In the genomic region with DNA sequence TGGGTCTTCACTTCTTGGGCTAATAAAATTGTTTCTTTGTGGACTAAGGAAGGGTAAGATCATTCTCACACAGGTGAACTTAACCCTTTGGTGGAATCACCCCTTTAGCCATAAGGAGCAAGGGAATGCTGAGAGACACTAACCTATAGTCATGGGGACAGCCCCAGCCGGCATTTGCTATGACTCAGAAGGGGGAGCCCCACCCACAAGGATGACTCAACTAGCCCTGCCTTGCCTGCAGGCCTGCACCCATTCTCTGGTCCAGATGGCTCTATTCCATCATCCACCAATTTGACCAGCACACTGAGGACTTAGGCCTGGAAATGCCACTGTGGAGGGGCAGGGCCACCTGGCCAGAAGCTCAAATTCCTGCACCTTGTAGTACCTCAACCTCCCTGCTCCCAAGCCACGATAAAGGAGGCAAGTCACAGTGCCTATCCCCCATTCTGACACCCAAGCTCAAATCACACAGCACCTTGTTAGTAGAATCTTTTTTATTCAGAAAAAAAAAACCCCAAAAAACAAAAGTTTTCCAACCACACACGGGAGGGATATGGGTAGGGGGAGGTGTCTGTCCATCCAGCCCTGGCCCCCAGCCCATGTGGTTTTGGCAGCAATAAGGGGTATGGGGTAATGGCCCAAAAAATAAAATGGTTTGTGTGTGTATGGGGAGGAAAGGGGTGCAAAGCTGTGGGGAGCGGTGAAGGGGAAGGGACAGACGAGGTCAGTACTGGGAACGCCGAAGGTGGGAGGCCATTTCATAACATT, we compare ENCODE assay signal across 8 cellular contexts. TPM values are rescaled to one million over a fixed set of nuclear protein-coding genes. Genes with fewer than 3 reads are reported as not detected.
A peak's percentile ranks its signal among the peaks of the same experiment; 100 is the strongest.
DNase-seq lines count a peak whose midpoint lies in the region; ATAC-seq, FAIRE-seq and TF ChIP-seq lines count a peak whose summit lies in the region.

No MANE protein-coding gene starts in this region.

- H3K27ac ChIP-seq in WERI-Rb-1 (no peak overlapping the region), right lobe of liver (peak overlapping the region in 2 of 3 donors; percentile 37 to 98)

- no peaks in the 10 kb centered on the region for H3K27me3 ChIP-seq in WERI-Rb-1 (ENCODE audit: insufficient read depth, low read depth, severe bottlenecking)
- H3K27me3 ChIP-seq in bronchial epithelial cell (ENCODE audit: control insufficient read depth, insufficient read depth, low read length) = no peaks in the 10 kb centered on the region
- H3K27me3 ChIP-seq in right lobe of liver = no peaks in the 10 kb centered on the region

- H3K4me3 ChIP-seq in WERI-Rb-1 (ENCODE audit: low read depth, low read length) (no peak overlapping the region), bronchial epithelial cell (ENCODE audit: low read depth, low read length) (no peak overlapping the region), right lobe of liver (peak overlapping the region in 2 of 3 donors; percentile 2 to 10)

- ATAC-seq in right lobe of liver = peak in 3 of 4 donors; percentile 1 to 49 (median 16)
- no peak for ATAC-seq in GM21381 (IDR thresholded peaks at IDR 0.05; ENCODE audit: unreplicated experiment)

- WGBS in right lobe of liver (ENCODE audit: insufficient coverage, low coverage, low lambda C conversion rate, missing lambda C conversion rate) = 18% methylated on average over 7 of the region's 7 CpGs

- H3K9me3 ChIP-seq in WERI-Rb-1 (ENCODE audit: severe bottlenecking) = no peaks in the 10 kb centered on the region
- H3K9me3 ChIP-seq in right lobe of liver = no peaks in the 10 kb centered on the region

- peak; percentile 95 for DNase-seq in EH (ENCODE audit: low read depth)
- DNase-seq in HTR-8/SVneo (ENCODE audit: insufficient read length, low spot score) = peak; percentile 87
- peak; percentile 50 for DNase-seq in WERI-Rb-1
- peak; percentile 92 for DNase-seq in bronchial epithelial cell (ENCODE audit: low read depth)
- peak in 2 of 3 donors; percentile 82 for DNase-seq in right lobe of liver
- peak in 2 of 3 donors; percentile 82 to 83 for DNase-seq in stimulated activated CD4-positive, alpha-beta T cell treated with anti-CD3 and anti-CD28 coated beads, TNF-alpha, amount 100 ng/mL, for 48 hours (ENCODE audit: low read depth in 3 of 3)
- DNase-seq in NCI-H1092 (lab: John Stamatoyannopoulos, UW) = no peak

- FAIRE-seq in HTR-8/SVneo (lab: Jason Lieb, UNC) (peak; percentile 97), bronchial epithelial cell (lab: Jason Lieb, UNC) (no peak)

- intact Hi-C loops in right lobe of liver (cut with DNase I) = no loop called here

- H3K36me3 ChIP-seq in WERI-Rb-1 (peaks cover 65% of the 10 kb centered on the region), bronchial epithelial cell (ENCODE audit: control insufficient read depth, insufficient read depth, low read length) (peaks cover 16% of the 10 kb centered on the region), right lobe of liver (peaks cover 0 to 37% (median 7%) of the 10 kb centered on the region in 4 donors)

- H3K4me1 ChIP-seq in right lobe of liver = peaks cover 0 to 35% (median 6%) of the 10 kb centered on the region in 4 donors

- no peak for TF ChIP-seq CTCF in WERI-Rb-1 (IDR thresholded peaks at IDR 0.05; ENCODE audit: low read depth, low read length)
- TF ChIP-seq CTCF in bronchial epithelial cell (IDR thresholded peaks at IDR 0.05; ENCODE audit: insufficient read depth, low read length, severe bottlenecking) = no peak
- no peak for TF ChIP-seq CTCF in right lobe of liver (IDR thresholded peaks at IDR 0.05)

- TF ChIP-seq POLR2A in right lobe of liver (IDR thresholded peaks at IDR 0.05) = peak; percentile 69

RNA-seq across cellular contexts. Expression of gene PFN1, which starts 3.0 kb away (rescaled TPM):
- total RNA-seq in bronchial epithelial cell (440 and 907 TPM in 2 replicates), right lobe of liver (1,000 to 10,000 TPM in 1 of 6 experiments, 100 to 1,000 TPM in 5; 221 to 1,037 (median 292) TPM)

RNA-seq across cellular contexts. Expression of gene RNF167, which starts 5.3 kb away (rescaled TPM):
- 15.8 and 26.0 TPM in 2 replicates for total RNA-seq in bronchial epithelial cell
- total RNA-seq in right lobe of liver = 10 to 100 TPM; 52.1 to 73.5 (median 57.5) TPM

RNA-seq across cellular contexts. Expression of gene SLC25A11, which starts 5.5 kb away (rescaled TPM):
- total RNA-seq in bronchial epithelial cell = 51.6 and 71.8 TPM in 2 replicates
- 10 to 100 TPM; 32.6 to 64.2 (median 41.0) TPM for total RNA-seq in right lobe of liver

RNA-seq across cellular contexts. Expression of gene ENO3, which starts 5.6 kb away (rescaled TPM):
- total RNA-seq in bronchial epithelial cell (0.51 and 1.8 TPM in 2 replicates), right lobe of liver (10 to 100 TPM; 54.7 to 69.8 (median 58.7) TPM)

RNA-seq across cellular contexts. Expression of gene GP1BA, which starts 13.3 kb away (rescaled TPM):
- total RNA-seq in bronchial epithelial cell = not detected in 2 replicates
- total RNA-seq in right lobe of liver = under 1 TPM in 3 of 6 experiments, not detected in 3; 0.13 to 0.20 (median 0.15) TPM

Comparison
In these comparisons a context has a peak if more than half of its experiments do, and no peak if none do; other contexts are left out.
1. H3K4me3 ChIP-seq: peak in right lobe of liver (2 of 3); none in WERI-Rb-1 (single experiment) and bronchial epithelial cell (single experiment).